ENCODE assay signal across 1 cellular context in the genomic region with DNA sequence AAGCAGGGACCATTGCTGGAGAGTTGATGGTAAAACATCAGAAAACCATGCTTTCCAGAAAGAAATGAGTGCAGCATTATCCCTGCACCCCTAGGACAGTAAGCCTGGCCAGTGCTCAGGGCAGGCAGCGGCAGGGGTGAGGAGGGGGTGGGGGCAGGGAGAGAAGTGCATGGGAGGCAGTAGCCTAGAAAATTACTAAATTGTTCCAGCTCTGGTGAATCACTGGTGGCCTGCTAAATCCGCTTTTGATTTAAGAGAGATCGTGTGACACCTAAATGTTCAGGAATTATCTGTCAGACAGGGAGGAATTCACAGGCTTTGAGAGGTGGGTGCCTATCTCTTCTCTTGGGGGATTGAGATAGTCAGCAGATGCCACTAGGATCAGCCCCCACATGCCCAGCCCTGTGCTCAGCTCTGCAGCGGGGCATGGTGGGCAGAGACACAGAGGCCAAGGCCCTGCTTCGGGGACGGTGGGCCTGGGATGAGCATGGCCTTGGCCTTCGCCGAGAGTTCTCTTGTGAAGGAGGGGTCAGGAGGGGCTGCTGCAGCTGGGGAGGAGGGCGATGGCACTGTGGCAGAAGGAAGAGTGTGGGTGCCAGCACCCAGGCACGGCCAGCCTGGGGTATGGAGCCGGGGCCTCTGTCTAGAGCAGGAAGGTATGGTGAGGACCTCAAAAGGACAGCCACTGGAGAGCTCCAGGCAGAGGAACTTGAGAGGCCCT.
TF ChIP-seq lines count a peak whose summit lies in the region.

No MANE protein-coding gene starts in this region.

TF ChIP-seq in IMR-90, 13 proteins besides CTCF, POLR2A, EP300 and RAD21 (continued from another document):
- no peak for TF ChIP-seq MXI1 (IDR thresholded peaks at IDR 0.05; ENCODE audit: borderline replicate concordance, low read depth, low read length)
